Comparison of ENCODE assay signal across 8 cellular contexts in genomic region chr20:17967595-17968365, GRCh38. TPM values are rescaled to one million over a fixed set of nuclear protein-coding genes. Genes with fewer than 3 reads are reported as not detected.
DNase-seq lines count a peak whose midpoint lies in the region; ATAC-seq and TF ChIP-seq lines count a peak whose summit lies in the region.

No MANE protein-coding gene starts in this region.

- no peaks in the 10 kb centered on the region for H3K9me3 Mint-ChIP-seq in WTC11

- peak overlapping the region; percentile 86 for H3K4me3 Mint-ChIP-seq in WTC11

- POLR2A ChIA-PET in WTC11 (lab: Charles Lee), result interaction anchor here (1.0 to 1.3 kb wide), 2 partner anchors 73 to 285 kb away, joined by 3 to 5 read pairs; partner anchors contain the start of gene RRBP1

- ATAC-seq in GM18505 (IDR thresholded peaks at IDR 0.05; ENCODE audit: unreplicated experiment), result peak; percentile 3
- ATAC-seq in WTC11, result no peak
- peak; percentile 14 for ATAC-seq in omental fat pad (ENCODE audit: low FRiP score)

- H3K27ac ChIP-seq in 22Rv1, result peak overlapping the region; percentile 99
- peak overlapping the region; percentile 99 for H3K27ac ChIP-seq in HUES6 (ENCODE audit: low read depth, low read length)

- CTCF ChIA-PET in WTC11 (lab: Charles Lee), result interaction anchor here (1.0 kb wide), 1 partner anchor 16 kb away, joined by 3 read pairs; no protein-coding TSS in a partner anchor

- peaks cover 55% of the 10 kb centered on the region for H3K4me1 Mint-ChIP-seq in WTC11

- DNase-seq in WTC11 (ENCODE audit: low spot score) (no peak), fibroblast of peridontal ligament (ENCODE audit: extremely low read depth) (peak; percentile 69), omental fat pad (ENCODE audit: low spot score) (no peak), HPDE6-E6E7 (ENCODE audit: extremely low spot score) (no peak), cerebellar nuclear complex (lab: John Stamatoyannopoulos, UW) (no peak)

- H3K27me3 ChIP-seq in HUES6 (ENCODE audit: control insufficient read depth, insufficient read depth, low read length), result no peaks in the 10 kb centered on the region

- H3K27ac Mint-ChIP-seq in WTC11, result peak overlapping the region; percentile 96

- H3K36me3 ChIP-seq in HUES6 (ENCODE audit: control insufficient read depth, insufficient read depth, low read length), result peaks cover 47% of the 10 kb centered on the region

- peak overlapping the region; percentile 99 for H3K9ac ChIP-seq in HUES6 (ENCODE audit: low read length)

- peaks cover 36% of the 10 kb centered on the region for H3K4me1 ChIP-seq in HUES6 (ENCODE audit: control insufficient read depth, insufficient read depth, low read length)

- H3K4me3 ChIP-seq in HUES6 (ENCODE audit: low read depth, low read length), result peak overlapping the region; percentile 88

- TF ChIP-seq CTCF in 22Rv1 (IDR thresholded peaks at IDR 0.05) (no peak), WTC11 (IDR thresholded peaks at IDR 0.05) (no peak), omental fat pad (IDR thresholded peaks at IDR 0.05) (no peak)

- H3K36me3 Mint-ChIP-seq in WTC11, result peaks cover 59% of the 10 kb centered on the region

- H3K27me3 Mint-ChIP-seq in WTC11 (ENCODE audit: low read depth), result no peaks in the 10 kb centered on the region

- no peak for TF ChIP-seq POLR2A in GM18505 (IDR thresholded peaks at IDR 0.05; ENCODE audit: borderline replicate concordance, extremely low read depth, insufficient read depth, insufficient read length)

- no peaks in the 10 kb centered on the region for H3K9me3 ChIP-seq in HUES6 (ENCODE audit: control insufficient read depth, insufficient read depth, low read depth, low read length)

TF ChIP-seq in WTC11, 78 proteins besides CTCF, POLR2A, EP300 and RAD21:
- TF ChIP-seq, protein P1, sequence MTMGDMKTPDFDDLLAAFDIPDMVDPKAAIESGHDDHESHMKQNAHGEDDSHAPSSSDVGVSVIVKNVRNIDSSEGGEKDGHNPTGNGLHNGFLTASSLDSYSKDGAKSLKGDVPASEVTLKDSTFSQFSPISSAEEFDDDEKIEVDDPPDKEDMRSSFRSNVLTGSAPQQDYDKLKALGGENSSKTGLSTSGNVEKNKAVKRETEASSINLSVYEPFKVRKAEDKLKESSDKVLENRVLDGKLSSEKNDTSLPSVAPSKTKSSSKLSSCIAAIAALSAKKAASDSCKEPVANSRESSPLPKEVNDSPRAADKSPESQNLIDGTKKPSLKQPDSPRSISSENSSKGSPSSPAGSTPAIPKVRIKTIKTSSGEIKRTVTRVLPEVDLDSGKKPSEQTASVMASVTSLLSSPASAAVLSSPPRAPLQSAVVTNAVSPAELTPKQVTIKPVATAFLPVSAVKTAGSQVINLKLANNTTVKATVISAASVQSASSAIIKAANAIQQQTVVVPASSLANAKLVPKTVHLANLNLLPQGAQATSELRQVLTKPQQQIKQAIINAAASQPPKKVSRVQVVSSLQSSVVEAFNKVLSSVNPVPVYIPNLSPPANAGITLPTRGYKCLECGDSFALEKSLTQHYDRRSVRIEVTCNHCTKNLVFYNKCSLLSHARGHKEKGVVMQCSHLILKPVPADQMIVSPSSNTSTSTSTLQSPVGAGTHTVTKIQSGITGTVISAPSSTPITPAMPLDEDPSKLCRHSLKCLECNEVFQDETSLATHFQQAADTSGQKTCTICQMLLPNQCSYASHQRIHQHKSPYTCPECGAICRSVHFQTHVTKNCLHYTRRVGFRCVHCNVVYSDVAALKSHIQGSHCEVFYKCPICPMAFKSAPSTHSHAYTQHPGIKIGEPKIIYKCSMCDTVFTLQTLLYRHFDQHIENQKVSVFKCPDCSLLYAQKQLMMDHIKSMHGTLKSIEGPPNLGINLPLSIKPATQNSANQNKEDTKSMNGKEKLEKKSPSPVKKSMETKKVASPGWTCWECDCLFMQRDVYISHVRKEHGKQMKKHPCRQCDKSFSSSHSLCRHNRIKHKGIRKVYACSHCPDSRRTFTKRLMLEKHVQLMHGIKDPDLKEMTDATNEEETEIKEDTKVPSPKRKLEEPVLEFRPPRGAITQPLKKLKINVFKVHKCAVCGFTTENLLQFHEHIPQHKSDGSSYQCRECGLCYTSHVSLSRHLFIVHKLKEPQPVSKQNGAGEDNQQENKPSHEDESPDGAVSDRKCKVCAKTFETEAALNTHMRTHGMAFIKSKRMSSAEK (CRISPR knock-in tag; IDR thresholded peaks at IDR 0.05; ENCODE audit: borderline replicate concordance), result 0 out of 2 replicates have a peak, but pooled peaks have one; percentile 41
- TF ChIP-seq ZNF512 (CRISPR knock-in tag; IDR thresholded peaks at IDR 0.05; ENCODE audit: borderline replicate concordance) (no peak), NFATC4 (CRISPR knock-in tag; IDR thresholded peaks at IDR 0.05) (peak; percentile 9; the same call in 1 of the 2 replicates)
- TF ChIP-seq, protein P2, sequence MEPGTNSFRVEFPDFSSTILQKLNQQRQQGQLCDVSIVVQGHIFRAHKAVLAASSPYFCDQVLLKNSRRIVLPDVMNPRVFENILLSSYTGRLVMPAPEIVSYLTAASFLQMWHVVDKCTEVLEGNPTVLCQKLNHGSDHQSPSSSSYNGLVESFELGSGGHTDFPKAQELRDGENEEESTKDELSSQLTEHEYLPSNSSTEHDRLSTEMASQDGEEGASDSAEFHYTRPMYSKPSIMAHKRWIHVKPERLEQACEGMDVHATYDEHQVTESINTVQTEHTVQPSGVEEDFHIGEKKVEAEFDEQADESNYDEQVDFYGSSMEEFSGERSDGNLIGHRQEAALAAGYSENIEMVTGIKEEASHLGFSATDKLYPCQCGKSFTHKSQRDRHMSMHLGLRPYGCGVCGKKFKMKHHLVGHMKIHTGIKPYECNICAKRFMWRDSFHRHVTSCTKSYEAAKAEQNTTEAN (CRISPR knock-in tag; IDR thresholded peaks at IDR 0.05), result 0 out of 2 replicates have a peak, but pooled peaks have one; percentile 8
- TF ChIP-seq, protein P3, sequence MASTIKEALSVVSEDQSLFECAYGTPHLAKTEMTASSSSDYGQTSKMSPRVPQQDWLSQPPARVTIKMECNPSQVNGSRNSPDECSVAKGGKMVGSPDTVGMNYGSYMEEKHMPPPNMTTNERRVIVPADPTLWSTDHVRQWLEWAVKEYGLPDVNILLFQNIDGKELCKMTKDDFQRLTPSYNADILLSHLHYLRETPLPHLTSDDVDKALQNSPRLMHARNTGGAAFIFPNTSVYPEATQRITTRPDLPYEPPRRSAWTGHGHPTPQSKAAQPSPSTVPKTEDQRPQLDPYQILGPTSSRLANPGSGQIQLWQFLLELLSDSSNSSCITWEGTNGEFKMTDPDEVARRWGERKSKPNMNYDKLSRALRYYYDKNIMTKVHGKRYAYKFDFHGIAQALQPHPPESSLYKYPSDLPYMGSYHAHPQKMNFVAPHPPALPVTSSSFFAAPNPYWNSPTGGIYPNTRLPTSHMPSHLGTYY (CRISPR knock-in tag; IDR thresholded peaks at IDR 0.05), result 0 out of 2 replicates have a peak, but pooled peaks have one; percentile 47
TF ChIP-seq in WTC11: peak in this region for 4.

RNA-seq across cellular contexts. Expression of gene SNX5, which starts 0.8 kb away (rescaled TPM):
- 172 to 192 TPM (median 173 TPM) in 3 replicates for total RNA-seq in WTC11 (2021)
- total RNA-seq in omental fat pad, result 100 to 1,000 TPM; 101 to 232 (median 110) TPM

RNA-seq across cellular contexts. Expression of gene MGME1, which starts 1.0 kb away (rescaled TPM):
- total RNA-seq in WTC11 (2021) (55.0 to 59.2 TPM (median 56.0 TPM) in 3 replicates), omental fat pad (10 to 100 TPM in 1 of 4 donors, 1 to 10 TPM in 3; 5.8 to 12.3 (median 7.3) TPM)
